8 cellular contexts compared by ENCODE assay signal in genomic region chr12:57518920-57519757, GRCh38. TPM values are rescaled to one million over a fixed set of nuclear protein-coding genes. Genes with fewer than 3 reads are reported as not detected.
DNase-seq lines count a peak whose midpoint lies in the region; ATAC-seq and TF ChIP-seq lines count a peak whose summit lies in the region.

No MANE protein-coding gene starts in this region.

- H3K9me3 ChIP-seq in HAP-1 (no peaks in the 10 kb centered on the region), trophoblast cell (ENCODE audit: insufficient read depth, low read depth, low read length) (peaks cover 2% of the 10 kb centered on the region)

- H2BK5ac ChIP-seq in trophoblast cell (ENCODE audit: low read depth, low read length, poor library complexity) = peak overlapping the region; percentile 64

- in situ Hi-C loops in HAP-1 (cut with MboI; ENCODE audit: low sequenced_read_pairs) = no loop called here

- H3K4me1 Mint-ChIP-seq in activated CD4-positive, alpha-beta T cell treated with anti-CD3 and anti-CD28 coated beads, Interleukin-2, amount 10 ng/mL, durations not matched to agents 7 days and 5 days = peaks cover 51% of the 10 kb centered on the region

- CTCF ChIA-PET in activated CD4-positive, alpha-beta T cell treated with anti-CD3 and anti-CD28 coated beads, Interleukin-2, amount 10 ng/mL, durations not matched to agents 7 days and 5 days (lab: Charles Lee) = interaction anchor here (1.8 kb wide), 1 partner anchor 16 kb away, joined by 7 read pairs; no protein-coding TSS in a partner anchor

- no peak overlapping the region for H4K8ac ChIP-seq in trophoblast cell (ENCODE audit: low read depth, low read length)

- peak overlapping the region; percentile 67 for H4K91ac ChIP-seq in trophoblast cell (ENCODE audit: low read depth, low read length)

- H3K27me3 Mint-ChIP-seq in activated CD4-positive, alpha-beta T cell treated with anti-CD3 and anti-CD28 coated beads, Interleukin-2, amount 10 ng/mL, durations not matched to agents 7 days and 5 days = no peaks in the 10 kb centered on the region

- ATAC-seq in GM21723 (IDR thresholded peaks at IDR 0.05; ENCODE audit: unreplicated experiment) = no peak

- H3K27ac ChIP-seq in 22Rv1 = peak overlapping the region; percentile 100
- H3K27ac ChIP-seq in trophoblast cell (ENCODE audit: low read depth, low read length) = peak overlapping the region; percentile 89

- H2AK5ac ChIP-seq in trophoblast cell (ENCODE audit: low read length) = no peak overlapping the region

- peak overlapping the region; percentile 100 for H3K27ac Mint-ChIP-seq in activated CD4-positive, alpha-beta T cell treated with anti-CD3 and anti-CD28 coated beads, Interleukin-2, amount 10 ng/mL, durations not matched to agents 7 days and 5 days

- H3K4me3 ChIP-seq in HAP-1 = peak overlapping the region; percentile 86
- H3K4me3 ChIP-seq in fibroblast of villous mesenchyme (ENCODE audit: low read depth, low read length) = peak overlapping the region; percentile 95
- H3K4me3 ChIP-seq in trophoblast cell (ENCODE audit: low read depth, low read length) = peak overlapping the region; percentile 84

- peak overlapping the region; percentile 81 for H3K18ac ChIP-seq in trophoblast cell (ENCODE audit: low read length)

- H3K4me1 ChIP-seq in HAP-1 (peaks cover 26% of the 10 kb centered on the region), trophoblast cell (ENCODE audit: control insufficient read depth in 1 of 2, insufficient read depth in 2 of 2, low read length in 2 of 2) (peaks cover 19 to 27% of the 10 kb centered on the region in 2 experiments)

- H3K9me3 Mint-ChIP-seq in activated CD4-positive, alpha-beta T cell treated with anti-CD3 and anti-CD28 coated beads, Interleukin-2, amount 10 ng/mL, durations not matched to agents 7 days and 5 days = no peaks in the 10 kb centered on the region

- peaks cover 33% of the 10 kb centered on the region for H3K79me1 ChIP-seq in trophoblast cell (ENCODE audit: low read length)

- H3K4me2 ChIP-seq in trophoblast cell (ENCODE audit: low read length) = peak overlapping the region; percentile 86

- peak overlapping the region; percentile 92 for H3K9ac ChIP-seq in trophoblast cell (ENCODE audit: low read length)

- H3K79me2 ChIP-seq in trophoblast cell (ENCODE audit: control insufficient read depth, insufficient read depth, low read length, poor library complexity) = peaks cover 22% of the 10 kb centered on the region

- POLR2A ChIA-PET in activated CD4-positive, alpha-beta T cell treated with anti-CD3 and anti-CD28 coated beads, Interleukin-2, amount 10 ng/mL, durations not matched to agents 7 days and 5 days (lab: Charles Lee) = interaction anchor here (0.6 kb wide), 1 partner anchor 830 kb away, joined by 3 read pairs; no protein-coding TSS in a partner anchor

- no peak overlapping the region for H4K12ac ChIP-seq in trophoblast cell (ENCODE audit: low read depth, low read length)

- H2BK120ac ChIP-seq in trophoblast cell (ENCODE audit: insufficient read depth, low read length, poor library complexity) = peak overlapping the region; percentile 75

- H3K27me3 ChIP-seq in HAP-1 (ENCODE audit: low read depth) (no peaks in the 10 kb centered on the region), trophoblast cell (ENCODE audit: insufficient read depth, low read length) (no peaks in the 10 kb centered on the region)

- H3K23ac ChIP-seq in trophoblast cell (ENCODE audit: low read length) = no peak overlapping the region

- H3K36me3 ChIP-seq in HAP-1 (replicated peaks) = peaks cover 62% of the 10 kb centered on the region
- peaks cover 25 to 40% of the 10 kb centered on the region in 2 experiments for H3K36me3 ChIP-seq in trophoblast cell (ENCODE audit: control insufficient read depth in 1 of 2, insufficient read depth in 2 of 2, low read length in 2 of 2)

- TF ChIP-seq CTCF in 22Rv1 (IDR thresholded peaks at IDR 0.05) = no peak
- no peak for TF ChIP-seq CTCF in fibroblast of villous mesenchyme (IDR thresholded peaks at IDR 0.05; ENCODE audit: insufficient read depth, low read depth, low read length)

- H2AFZ ChIP-seq in trophoblast cell (ENCODE audit: insufficient read depth, low read length, poor library complexity) = no peak overlapping the region

- peak overlapping the region; percentile 96 for H3K4me3 Mint-ChIP-seq in activated CD4-positive, alpha-beta T cell treated with anti-CD3 and anti-CD28 coated beads, Interleukin-2, amount 10 ng/mL, durations not matched to agents 7 days and 5 days

- H3K36me3 Mint-ChIP-seq in activated CD4-positive, alpha-beta T cell treated with anti-CD3 and anti-CD28 coated beads, Interleukin-2, amount 10 ng/mL, durations not matched to agents 7 days and 5 days (ENCODE audit: low read depth) = peaks cover 51% of the 10 kb centered on the region

- peak overlapping the region; percentile 76 for H3K4ac ChIP-seq in trophoblast cell (ENCODE audit: low read depth, low read length)

- peak overlapping the region; percentile 72 for H3K14ac ChIP-seq in trophoblast cell (ENCODE audit: low read length)

- DNase-seq in HAP-1 (ENCODE audit: low spot score in 2 of 2) (peak; percentile 63 to 81), fibroblast of villous mesenchyme (ENCODE audit: low read depth) (peak; percentile 63), trophoblast cell (peak; percentile 33 to 42), DMS79 (lab: John Stamatoyannopoulos, UW) (no peak), NCI-H526 (lab: John Stamatoyannopoulos, UW) (no peak)
- no peak for DNase-seq in activated CD4-positive, alpha-beta T cell treated with anti-CD3 and anti-CD28 coated beads, Interleukin-2, amount 10 ng/mL, durations not matched to agents 7 days and 5 days

- no peak overlapping the region for H2BK12ac ChIP-seq in trophoblast cell (ENCODE audit: low read length)

- no CpG with 5 or more reads among the region's 7 CpGs for WGBS in trophoblast cell (ENCODE audit: extremely low coverage, insufficient coverage, insufficient read length)

RNA-seq across cellular contexts. Expression of gene DDIT3, which starts 1.2 kb away (rescaled TPM):
- total RNA-seq in activated CD4-positive, alpha-beta T cell treated with anti-CD3 and anti-CD28 coated beads, Interleukin-2, amount 10 ng/mL, durations not matched to agents 7 days and 5 days = 10 to 100 TPM; 10.5 to 11.4 TPM
- total RNA-seq in fibroblast of villous mesenchyme = 18.1 and 56.7 TPM in 2 replicates
- 106 and 110 TPM in 2 replicates for polyA plus RNA-seq in trophoblast cell (2013)

RNA-seq across cellular contexts. Expression of gene MBD6, which starts 3.5 kb away (rescaled TPM):
- total RNA-seq in activated CD4-positive, alpha-beta T cell treated with anti-CD3 and anti-CD28 coated beads, Interleukin-2, amount 10 ng/mL, durations not matched to agents 7 days and 5 days = 10 to 100 TPM; 66.0 to 80.1 TPM
- 4.8 and 6.9 TPM in 2 replicates for total RNA-seq in fibroblast of villous mesenchyme
- polyA plus RNA-seq in trophoblast cell (2013) = 54.4 TPM in 2 replicates

RNA-seq across cellular contexts. Expression of gene DCTN2, which starts 27.9 kb away (rescaled TPM):
- 10 to 100 TPM; 79.3 to 80.5 TPM for total RNA-seq in activated CD4-positive, alpha-beta T cell treated with anti-CD3 and anti-CD28 coated beads, Interleukin-2, amount 10 ng/mL, durations not matched to agents 7 days and 5 days
- total RNA-seq in fibroblast of villous mesenchyme = 111 and 120 TPM in 2 replicates
- 118 and 119 TPM in 2 replicates for polyA plus RNA-seq in trophoblast cell (2013)

RNA-seq across cellular contexts. Expression of gene KIF5A, which starts 30.7 kb away (rescaled TPM):
- total RNA-seq in activated CD4-positive, alpha-beta T cell treated with anti-CD3 and anti-CD28 coated beads, Interleukin-2, amount 10 ng/mL, durations not matched to agents 7 days and 5 days = under 1 TPM; 0.64 to 0.89 TPM
- 0.86 and 1.3 TPM in 2 replicates for total RNA-seq in fibroblast of villous mesenchyme
- polyA plus RNA-seq in trophoblast cell (2013) = 0.21 TPM in 2 replicates

RNA-seq across cellular contexts. Expression of gene MARS1, which starts 31.3 kb away (rescaled TPM):
- total RNA-seq in activated CD4-positive, alpha-beta T cell treated with anti-CD3 and anti-CD28 coated beads, Interleukin-2, amount 10 ng/mL, durations not matched to agents 7 days and 5 days = 100 to 1,000 TPM; 214 to 247 TPM
- total RNA-seq in fibroblast of villous mesenchyme = 158 and 244 TPM in 2 replicates
- polyA plus RNA-seq in trophoblast cell (2013) = 418 and 476 TPM in 2 replicates

Comparison
In these comparisons a context has a peak if more than half of its experiments do, and no peak if none do; other contexts are left out.
1. DNase-seq: peak in HAP-1 (2 of 2), fibroblast of villous mesenchyme (single experiment) and trophoblast cell (2 of 2); none in activated CD4-positive, alpha-beta T cell treated with anti-CD3 and anti-CD28 coated beads, Interleukin-2, amount 10 ng/mL, durations not matched to agents 7 days and 5 days (single experiment), DMS79 (single experiment) and NCI-H526 (0 of 2).
2. Peak in every context shown above with its lines, with median percentiles within 50 percentile points of each other: H3K4me3 ChIP-seq.